In the genomic region with DNA sequence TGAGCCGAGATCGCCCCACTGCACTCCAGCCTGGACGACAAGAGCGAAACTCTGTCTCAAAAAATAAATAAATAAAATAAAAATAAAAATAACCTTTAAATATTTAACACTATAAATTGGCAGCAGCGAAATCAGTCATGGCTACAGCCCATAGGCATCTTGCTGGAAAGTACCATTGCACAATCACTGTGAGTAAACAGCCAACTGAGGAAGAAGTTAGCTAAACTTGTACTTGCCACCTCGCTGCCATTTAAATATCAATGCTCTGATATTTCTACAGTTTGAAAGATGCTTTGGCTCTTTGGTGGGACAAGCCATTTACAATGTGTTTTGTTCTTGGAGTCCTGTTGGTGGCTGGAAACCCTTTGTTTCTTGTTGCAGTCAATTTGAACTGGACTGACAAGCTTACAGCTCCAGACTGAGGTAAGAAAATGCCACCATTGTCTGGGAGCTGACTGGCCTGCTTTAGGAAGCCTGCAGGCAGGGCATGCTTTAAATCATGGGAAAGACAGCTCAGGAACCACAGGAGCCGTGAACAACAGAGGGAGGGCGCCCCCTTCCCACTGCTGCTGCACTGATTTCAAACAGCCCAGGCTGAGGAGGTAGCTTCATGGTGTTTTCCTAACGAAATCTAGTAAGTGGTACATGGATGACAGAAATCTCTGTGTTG, we compare ENCODE assay signal across 11 cellular contexts.
DNase-seq lines count a peak whose midpoint lies in the region; ATAC-seq, FAIRE-seq and TF ChIP-seq lines count a peak whose summit lies in the region.
"Had no signal": no experiment of that assay in that cellular context is flagged by ENCODE, and none has a peak within 500 bp of the region (broad histone marks: within the 10 kb centered on the region; RNA-seq: fewer than 3 reads in every experiment).

No MANE protein-coding gene starts in this region.

- DNase-seq in COLO829 (ENCODE audit: low spot score): peak; percentile 55
- peak; percentile 29 for DNase-seq in HuH-7 (ENCODE audit: low spot score)
- no peak for DNase-seq in brain microvascular endothelial cell
- DNase-seq in kidney: no peak
- no peak for DNase-seq in NCI-H1105 (lab: John Stamatoyannopoulos, UW)
- no peak for DNase-seq in CD4-positive, alpha-beta T cell
- DNase-seq: activated CD8-positive, alpha-beta memory T cell treated with anti-CD3 and anti-CD28 coated beads, Interleukin-2, amount 10 ng/mL, durations not matched to agents 7 days and 5 days; DND-41; NCI-H1694 treated with DMSO at 0.1 percent for 48 hours had no signal

- intact Hi-C loops in kidney (cut with DNase I): no loop called here
- intact Hi-C loops in CD4-positive, alpha-beta T cell (cut with DNase I, micrococcal nuclease): loop anchor here (10.0 kb wide), 1 partner anchor 56 kb away; no protein-coding TSS in a partner anchor

- no peaks in the 10 kb centered on the region for H3K4me1 ChIP-seq in kidney (ENCODE audit: control insufficient read depth in 1 of 2, insufficient read depth in 1 of 2, low read depth in 1 of 2, low read length in 2 of 2)

- ATAC-seq in GM21423 (IDR thresholded peaks at IDR 0.05; ENCODE audit: unreplicated experiment): no peak
- no peak for ATAC-seq in GM19035 (IDR thresholded peaks at IDR 0.05; ENCODE audit: unreplicated experiment)
- no peak for ATAC-seq in CD4-positive, alpha-beta T cell (ENCODE audit: poor library complexity)
- ATAC-seq: activated CD8-positive, alpha-beta memory T cell treated with anti-CD3 and anti-CD28 coated beads, Interleukin-2, amount 10 ng/mL, durations not matched to agents 7 days and 5 days had no signal

- TF ChIP-seq CTCF in brain microvascular endothelial cell (IDR thresholded peaks at IDR 0.05; ENCODE audit: low read depth, low read length, missing control alignments) (peak; percentile 50), kidney (IDR thresholded peaks at IDR 0.05; ENCODE audit: borderline replicate concordance, extremely low read depth, insufficient read depth) (peak; percentile 22)
- no peak for TF ChIP-seq CTCF in CD4-positive, alpha-beta T cell (IDR thresholded peaks at IDR 0.05)

- no peaks in the 10 kb centered on the region for H3K36me3 Mint-ChIP-seq in CD4-positive, alpha-beta T cell (ENCODE audit: low read depth)
- H3K36me3 Mint-ChIP-seq: activated CD8-positive, alpha-beta memory T cell treated with anti-CD3 and anti-CD28 coated beads, Interleukin-2, amount 10 ng/mL, durations not matched to agents 7 days and 5 days had no signal

- POLR2A ChIA-PET in CD4-positive, alpha-beta T cell (lab: Charles Lee): no interaction called here

- FAIRE-seq in kidney (lab: Jason Lieb, UNC): no peak

- CTCF ChIA-PET in CD4-positive, alpha-beta T cell (lab: Charles Lee): no interaction called here

- no peaks in the 10 kb centered on the region for H3K27me3 ChIP-seq in brain microvascular endothelial cell (replicated peaks)
- H3K27me3 ChIP-seq in CD4-positive, alpha-beta T cell (ENCODE audit: control insufficient read depth, insufficient read depth, low read length): no peaks in the 10 kb centered on the region

- H3K9me3 ChIP-seq in kidney (ENCODE audit: control insufficient read depth in 1 of 2, low read length in 2 of 2): no peaks in the 10 kb centered on the region
- H3K9me3 ChIP-seq in CD4-positive, alpha-beta T cell (ENCODE audit: control insufficient read depth, low read length): no peaks in the 10 kb centered on the region

- no peak overlapping the region for H3K4me3 ChIP-seq in brain microvascular endothelial cell (ENCODE audit: low read depth, low read length)
- no peak overlapping the region for H3K4me3 ChIP-seq in kidney (ENCODE audit: low read length in 2 of 2)

- H3K27ac ChIP-seq in brain microvascular endothelial cell (no peak overlapping the region), kidney (ENCODE audit: low read depth in 2 of 2, low read length in 2 of 2) (no peak overlapping the region)
- H3K27ac ChIP-seq in CD4-positive, alpha-beta T cell (ENCODE audit: low read depth, low read length): no peak overlapping the region

- in situ Hi-C loops in brain microvascular endothelial cell (cut with HindIII; ENCODE audit: low pct_ligation_motif_present, low sequenced_read_pairs): no loop called here

- no peaks in the 10 kb centered on the region for H3K27me3 Mint-ChIP-seq in CD4-positive, alpha-beta T cell
- H3K27me3 Mint-ChIP-seq: activated CD8-positive, alpha-beta memory T cell treated with anti-CD3 and anti-CD28 coated beads, Interleukin-2, amount 10 ng/mL, durations not matched to agents 7 days and 5 days had no signal

- H3K36me3 ChIP-seq in brain microvascular endothelial cell (replicated peaks): peaks cover 3% of the 10 kb centered on the region
- H3K36me3 ChIP-seq in kidney (ENCODE audit: control insufficient read depth in 1 of 2, insufficient read depth in 2 of 2, low read length in 2 of 2): peaks cover 0 to 4% of the 10 kb centered on the region in 2 donors

- H3K4me1 Mint-ChIP-seq in CD4-positive, alpha-beta T cell (ENCODE audit: low read depth): no peaks in the 10 kb centered on the region
- H3K4me1 Mint-ChIP-seq: activated CD8-positive, alpha-beta memory T cell treated with anti-CD3 and anti-CD28 coated beads, Interleukin-2, amount 10 ng/mL, durations not matched to agents 7 days and 5 days had no signal

- H3K9me3 Mint-ChIP-seq in CD4-positive, alpha-beta T cell: no peaks in the 10 kb centered on the region

- no peak overlapping the region for H3K27ac Mint-ChIP-seq in CD4-positive, alpha-beta T cell
- H3K27ac Mint-ChIP-seq: activated CD8-positive, alpha-beta memory T cell treated with anti-CD3 and anti-CD28 coated beads, Interleukin-2, amount 10 ng/mL, durations not matched to agents 7 days and 5 days had no signal

- no peak overlapping the region for H3K9ac ChIP-seq in kidney (ENCODE audit: low read length in 2 of 2)

- H3K4me3 Mint-ChIP-seq in CD4-positive, alpha-beta T cell: no peak overlapping the region
- H3K4me3 Mint-ChIP-seq: activated CD8-positive, alpha-beta memory T cell treated with anti-CD3 and anti-CD28 coated beads, Interleukin-2, amount 10 ng/mL, durations not matched to agents 7 days and 5 days had no signal

Comparison
In these comparisons a context has a peak if more than half of its experiments do, and no peak if none do; other contexts are left out.
1. DNase-seq: peak in COLO829 (single experiment) and HuH-7 (single experiment); none in brain microvascular endothelial cell (single experiment), kidney (single experiment), NCI-H1105 (single experiment) and CD4-positive, alpha-beta T cell (0 of 10).